22 cellular contexts compared by ENCODE assay signal in the genomic region with DNA sequence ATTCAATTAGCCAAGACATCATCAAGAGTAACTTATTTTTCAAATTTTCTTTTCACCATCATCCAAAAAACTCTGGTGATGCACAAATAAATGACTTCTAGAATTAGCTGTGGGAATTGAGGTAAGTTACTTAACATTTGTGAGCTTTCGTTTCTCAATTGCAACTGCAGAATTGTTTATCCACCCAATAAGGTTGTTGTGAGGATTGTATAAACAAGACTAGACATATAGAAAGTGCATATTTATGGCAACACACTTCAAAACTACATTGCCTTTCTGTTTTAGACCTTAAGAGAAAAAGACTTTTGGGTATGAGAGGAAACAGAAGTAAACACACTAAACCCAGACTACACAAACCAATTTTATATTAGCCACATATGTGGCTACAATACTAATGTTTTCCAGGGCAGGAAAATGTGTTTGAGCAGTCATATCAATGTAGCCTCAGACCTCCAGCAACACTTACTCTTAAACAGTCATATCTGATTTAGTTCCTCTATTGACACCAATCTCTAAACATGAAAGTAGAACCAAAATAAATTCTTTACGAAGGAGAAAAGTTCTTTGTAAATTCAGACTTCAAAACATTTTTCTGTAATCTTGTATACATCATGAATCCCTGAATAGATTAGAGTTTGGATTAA.
DNase-seq lines count a peak whose midpoint lies in the region; ATAC-seq, FAIRE-seq and TF ChIP-seq lines count a peak whose summit lies in the region.
"Had no signal": no experiment of that assay in that cellular context is flagged by ENCODE, and none has a peak within 500 bp of the region (broad histone marks: within the 10 kb centered on the region; RNA-seq: fewer than 3 reads in every experiment).

No MANE protein-coding gene starts in this region.

- H3K27me3 Mint-ChIP-seq in CD8-positive, alpha-beta T cell (ENCODE audit: low read depth) = no peaks in the 10 kb centered on the region
- H3K27me3 Mint-ChIP-seq: T-cell had no signal

- in situ Hi-C loops in GM12878 (cut with MboI) = no loop called here

- no peak for TF ChIP-seq RAD21 in GM12878 (IDR thresholded peaks at IDR 0.05; ENCODE audit: insufficient read depth, low read depth, low read length)

- peak; percentile 72 for FAIRE-seq in H54 (lab: Jason Lieb, UNC)
- peak; percentile 71 for FAIRE-seq in GM12878 (lab: Jason Lieb, UNC)
- FAIRE-seq: GM12892 had no signal

- no peak overlapping the region for H3K27ac Mint-ChIP-seq in CD8-positive, alpha-beta T cell
- H3K27ac Mint-ChIP-seq: HFFc6, T-cell had no signal

- H3K36me3 Mint-ChIP-seq in CD8-positive, alpha-beta T cell = no peaks in the 10 kb centered on the region
- H3K36me3 Mint-ChIP-seq: T-cell had no signal

- SMC1A ChIA-PET in GM12878 (lab: Charles Lee; ENCODE audit: uncharacterized antibody, unreplicated experiment) = no interaction called here

- POLR2A ChIA-PET in GM12878 (lab: Charles Lee) = no interaction called here
- POLR2A ChIA-PET in CD8-positive, alpha-beta T cell (lab: Charles Lee) = no interaction called here

- RAD21 ChIA-PET in GM12878 (lab: Charles Lee; ENCODE audit: unreplicated experiment) = no interaction called here

- WGBS in GM12878 (ENCODE audit: insufficient coverage, insufficient replicate concordance, low lambda C conversion rate, missing lambda C conversion rate) = 0% methylated on average over 2 of the region's 2 CpGs

- DNase-seq in H54 (ENCODE audit: insufficient read length, low spot score) (no peak), GM12878 (ENCODE audit: low read depth, low spot score) (no peak), NCI-H446 (lab: John Stamatoyannopoulos, UW) (no peak)
- DNase-seq in activated CD8-positive, alpha-beta memory T cell treated with anti-CD3 and anti-CD28 coated beads, Interleukin-2, amount 50 U/mL, for 4 hours = no peak
- no peak for DNase-seq in CD8-positive, alpha-beta T cell
- DNase-seq: C1 segment of cervical spinal cord, DMS 273 treated with DMSO at 0.1 percent for 48 hours, GDM1, HFFc6, NCI-H1092, NCI-H146, NCI-H2081, NCI-H510A treated with DMSO at 0.1 percent for 48 hours, NCI-H82, Peyer's patch, SHP77, SK-N-SH, T-cell had no signal

- H3K79me2 ChIP-seq in GM12878 (ENCODE audit: control insufficient read depth, insufficient read depth, low read length) = no peaks in the 10 kb centered on the region

- H3K27ac ChIP-seq in GM12878 (ENCODE audit: control insufficient read depth, insufficient read depth) = no peak overlapping the region
- no peak overlapping the region for H3K27ac ChIP-seq in CD8-positive, alpha-beta T cell (ENCODE audit: low read depth, low read length)
- H3K27ac ChIP-seq: Peyer's patch had no signal

- TF ChIP-seq CTCF in GM12878 (IDR thresholded peaks at IDR 0.05 in 2 of 3, conservative IDR thresholded peaks at IDR 0.05 in 1 of 3; ENCODE audit: control insufficient read depth in 2 of 3, extremely low read depth in 1 of 3, insufficient read depth in 1 of 3, low read depth in 3 of 3, low read length in 3 of 3) = no peak
- TF ChIP-seq CTCF in CD8-positive, alpha-beta T cell (IDR thresholded peaks at IDR 0.05) = no peak

- H2AFZ ChIP-seq in GM12878 (ENCODE audit: control insufficient read depth, low read depth, low read length) = no peak overlapping the region

- H3K9me3 ChIP-seq in GM12878 (replicated peaks; ENCODE audit: control insufficient read depth, insufficient read depth, low read length) = no peaks in the 10 kb centered on the region
- H3K9me3 ChIP-seq in CD8-positive, alpha-beta T cell (ENCODE audit: low read length) = no peaks in the 10 kb centered on the region
- H3K9me3 ChIP-seq: Peyer's patch, SK-N-SH had no signal

- BruUV-seq in GM12878 (replicated peaks; lab: Mats Ljungman, UMichigan) = no TSS peak

- no peak overlapping the region for H3K4me2 ChIP-seq in GM12878 (ENCODE audit: control insufficient read depth, insufficient read depth)
- H3K4me2 ChIP-seq: SK-N-SH had no signal

- no peak overlapping the region for H3K4me3 Mint-ChIP-seq in CD8-positive, alpha-beta T cell
- H3K4me3 Mint-ChIP-seq: HFFc6, T-cell had no signal

- no peak for TF ChIP-seq EP300 in GM12878 (IDR thresholded peaks at IDR 0.05; ENCODE audit: borderline replicate concordance in 1 of 2, control insufficient read depth in 1 of 2, low read depth in 2 of 2, low read length in 2 of 2)

- H3K4me1 ChIP-seq in GM12878 (ENCODE audit: control insufficient read depth, insufficient read depth, low read length) = no peaks in the 10 kb centered on the region
- no peaks in the 10 kb centered on the region for H3K4me1 ChIP-seq in CD8-positive, alpha-beta T cell (ENCODE audit: insufficient read depth, low read length)
- H3K4me1 ChIP-seq: Peyer's patch had no signal

- H3K9ac ChIP-seq in GM12878 (ENCODE audit: control insufficient read depth, insufficient read depth, low read length) = no peak overlapping the region
- H3K9ac ChIP-seq: SK-N-SH had no signal

- TF ChIP-seq POLR2A in H54 (IDR thresholded peaks at IDR 0.05; ENCODE audit: low read depth, low read length) (no peak), GM12878 (IDR thresholded peaks at IDR 0.05; ENCODE audit: low read depth, low read length) (no peak)

- H3K4me3 ChIP-seq in GM12878 = no peak overlapping the region
- H3K4me3 ChIP-seq in CD8-positive, alpha-beta T cell (ENCODE audit: low read depth, low read length) = no peak overlapping the region
- H3K4me3 ChIP-seq: Peyer's patch had no signal

- peaks cover 4% of the 10 kb centered on the region for H3K9me3 Mint-ChIP-seq in CD8-positive, alpha-beta T cell

- peak; percentile 59 for ATAC-seq in GM18858 (IDR thresholded peaks at IDR 0.05; ENCODE audit: unreplicated experiment)
- ATAC-seq in HG03520 (IDR thresholded peaks at IDR 0.05; ENCODE audit: unreplicated experiment) = peak; percentile 72
- ATAC-seq in GM12878 = no peak
- no peak for ATAC-seq in HG03139 (IDR thresholded peaks at IDR 0.05; ENCODE audit: unreplicated experiment)
- ATAC-seq in CD8-positive, alpha-beta T cell = no peak
- ATAC-seq: T-cell had no signal

- intact Hi-C loops in GM12878 (cut with micrococcal nuclease; ENCODE audit: unreplicated experiment) = no loop called here
- intact Hi-C loops in CD8-positive, alpha-beta T cell (cut with DNase I, micrococcal nuclease) = no loop called here

- H3K36me3 ChIP-seq in GM12878 (ENCODE audit: control insufficient read depth in 2 of 2, insufficient read depth in 2 of 2, low read length in 1 of 2) = no peaks in the 10 kb centered on the region
- H3K36me3 ChIP-seq in CD8-positive, alpha-beta T cell (ENCODE audit: insufficient read depth, low read length) = no peaks in the 10 kb centered on the region
- H3K36me3 ChIP-seq: Peyer's patch had no signal

- no peaks in the 10 kb centered on the region for H4K20me1 ChIP-seq in GM12878 (ENCODE audit: control insufficient read depth, insufficient read depth)

- H3K4me1 Mint-ChIP-seq in CD8-positive, alpha-beta T cell (ENCODE audit: low read depth) = no peaks in the 10 kb centered on the region
- H3K4me1 Mint-ChIP-seq: T-cell had no signal

- no peaks in the 10 kb centered on the region for H3K27me3 ChIP-seq in GM12878 (replicated peaks in 1 of 2; ENCODE audit: control insufficient read depth in 2 of 2, insufficient read depth in 2 of 2, low read length in 1 of 2)
- H3K27me3 ChIP-seq in CD8-positive, alpha-beta T cell (ENCODE audit: insufficient read depth, low read length) = no peaks in the 10 kb centered on the region
- H3K27me3 ChIP-seq: Peyer's patch had no signal

- CTCF ChIA-PET in GM12878 (lab: Yijun Ruan, JAX) = no interaction called here
- CTCF ChIA-PET in CD8-positive, alpha-beta T cell (lab: Charles Lee) = no interaction called here

TF ChIP-seq in GM12878, 131 proteins besides CTCF, POLR2A, EP300 and RAD21:
- 0 out of 2 replicates have a peak, but pooled peaks have one; percentile 44 for TF ChIP-seq MEF2A (IDR thresholded peaks at IDR 0.05; ENCODE audit: insufficient read depth, low read depth, low read length)
- TF ChIP-seq RUNX3 (IDR thresholded peaks at IDR 0.05; ENCODE audit: low read length) = peak; percentile 60
- peak; percentile 45 for TF ChIP-seq JUNB (IDR thresholded peaks at IDR 0.05)
- no peak for TF ChIP-seq FOS (IDR thresholded peaks at IDR 0.05; ENCODE audit: borderline replicate concordance, extremely low read depth, insufficient read length)

Comparison
In these comparisons a context has a peak if more than half of its experiments do, and no peak if none do; other contexts are left out.
1. ATAC-seq: peak in GM18858 (single experiment) and HG03520 (single experiment); none in GM12878 (single experiment), HG03139 (single experiment) and CD8-positive, alpha-beta T cell (single experiment).